Comparison of ENCODE assay signal across 12 cellular contexts in the genomic region with DNA sequence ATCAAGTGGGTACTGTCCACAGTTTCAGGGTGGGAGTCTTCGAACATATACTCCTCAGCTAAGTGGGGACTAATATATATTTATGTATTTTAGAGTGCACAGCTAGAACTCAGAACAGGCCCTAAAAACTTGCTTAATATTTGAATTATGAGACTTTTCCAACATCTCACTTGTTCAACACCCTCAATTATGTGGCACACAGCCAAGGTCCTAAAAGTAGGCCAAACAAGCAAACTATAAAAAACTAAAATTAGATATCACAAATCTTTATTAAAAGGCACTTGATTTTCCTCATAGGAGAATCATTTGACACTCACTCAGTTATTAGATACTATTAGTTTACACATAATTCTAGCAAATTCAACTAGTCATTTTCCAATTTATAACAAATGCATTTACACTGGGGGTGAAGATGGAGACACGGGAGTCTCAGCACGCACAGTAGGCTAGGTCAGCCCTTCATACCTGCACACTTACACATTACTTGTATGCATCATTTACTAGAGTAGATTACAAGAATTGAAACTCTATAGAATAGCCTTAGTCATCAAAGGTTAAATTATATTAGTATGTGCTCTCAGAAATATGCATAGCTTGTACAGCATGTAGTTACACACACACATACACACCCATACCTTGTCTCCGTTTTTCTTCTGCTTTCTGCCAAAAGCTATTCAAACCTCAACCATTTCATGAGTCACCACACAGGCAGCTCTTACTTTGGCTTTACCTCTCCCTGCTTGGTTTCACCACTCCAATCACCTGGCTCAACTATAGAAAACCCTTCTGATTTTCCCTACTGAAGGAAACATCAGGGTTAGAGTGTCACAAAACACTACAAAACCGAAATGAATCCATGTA.
DNase-seq lines count a peak whose midpoint lies in the region; ATAC-seq, FAIRE-seq and TF ChIP-seq lines count a peak whose summit lies in the region.
"Had no signal": no experiment of that assay in that cellular context is flagged by ENCODE, and none has a peak within 500 bp of the region (broad histone marks: within the 10 kb centered on the region; RNA-seq: fewer than 3 reads in every experiment).

No MANE protein-coding gene starts in this region.

- H3K36me3 Mint-ChIP-seq in HFFc6 (ENCODE audit: low read depth), result no peaks in the 10 kb centered on the region

- TF ChIP-seq CTCF in A549 (IDR thresholded peaks at IDR 0.05) (no peak), HFFc6 (IDR thresholded peaks at IDR 0.05) (no peak), astrocyte of the cerebellum (IDR thresholded peaks at IDR 0.05; ENCODE audit: low read depth, low read length, missing control alignments) (no peak)

- H3K27me3 Mint-ChIP-seq in HFFc6 (ENCODE audit: insufficient read depth), result peaks cover 1% of the 10 kb centered on the region; the same call in 1 of the 2 replicates

- H3K4me1 ChIP-seq in A549, result peaks cover 44% of the 10 kb centered on the region

- peak; percentile 83 to 85; a peak in 5 of 6 replicates for ATAC-seq in A549
- no peak for ATAC-seq in GM19328 (IDR thresholded peaks at IDR 0.05; ENCODE audit: unreplicated experiment)

- peaks cover 77% of the 10 kb centered on the region for H3K4me1 Mint-ChIP-seq in HFFc6 (ENCODE audit: low read depth)

- H3K27ac ChIP-seq in A549, result peak overlapping the region; percentile 49 to 51; a peak in 3 of 6 replicates
- H3K27ac ChIP-seq: C4-2B had no signal

- peak overlapping the region; percentile 63 for H3K4me3 Mint-ChIP-seq in HFFc6
- H3K4me3 Mint-ChIP-seq: neural crest cell had no signal

- H3K27ac Mint-ChIP-seq in HFFc6, result peak overlapping the region; percentile 76

- no peak for TF ChIP-seq RAD21 in A549 (conservative IDR thresholded peaks at IDR 0.05 in 1 of 2, IDR thresholded peaks at IDR 0.05 in 1 of 2)

- TF ChIP-seq POLR2A in A549 (IDR thresholded peaks at IDR 0.05; ENCODE audit: low read length), result no peak

- 48% methylated on average over 5 of the region's 5 CpGs for WGBS in A549 (ENCODE audit: missing lambda C conversion rate)

- no peaks in the 10 kb centered on the region for H3K9me3 Mint-ChIP-seq in HFFc6
- H3K9me3 Mint-ChIP-seq: neural crest cell had no signal

- no peak overlapping the region for H3K4me3 ChIP-seq in A549
- no peak overlapping the region for H3K4me3 ChIP-seq in astrocyte of the cerebellum (ENCODE audit: low read depth, low read length)

- FAIRE-seq in A549 (lab: Jason Lieb, UNC), result peak; percentile 36

- TF ChIP-seq EP300 in A549 (IDR thresholded peaks at IDR 0.05), result no peak

- H3K9me3 ChIP-seq in A549, result no peaks in the 10 kb centered on the region

- peak; percentile 23 to 31 for DNase-seq in A549 (ENCODE audit: low read depth in 1 of 2, low spot score in 1 of 2)
- DNase-seq in HFFc6, result peak; percentile 39
- peak; percentile 65 for DNase-seq in astrocyte of the cerebellum (ENCODE audit: low read depth)
- peak; percentile 30 to 59 for DNase-seq in lung microvascular endothelial cell (ENCODE audit: low read depth in 2 of 2)
- no peak for DNase-seq in COLO668 (lab: John Stamatoyannopoulos, UW; ENCODE audit: unreplicated experiment)
- DNase-seq in SK-N-DZ (ENCODE audit: low spot score), result no peak
- DNase-seq in OCI-M2 (lab: John Stamatoyannopoulos, UW; ENCODE audit: unreplicated experiment), result no peak
- DNase-seq: activated effector memory CD4-positive, alpha-beta T cell treated with Interleukin-2 at 50 U/mL for 16 hours; NCI-H1048 had no signal

- peak overlapping the region; percentile 76 for H3K4me2 ChIP-seq in A549

- CTCF ChIA-PET in A549 (lab: Yijun Ruan, JAX), result interaction anchor here (0.8 kb wide), 1 partner anchor 363 kb away, joined by 3 read pairs; no protein-coding TSS in a partner anchor

- in situ Hi-C loops in astrocyte of the cerebellum (cut with HindIII; ENCODE audit: low sequenced_read_pairs), result no loop called here

- POLR2A ChIA-PET in A549 (lab: Yijun Ruan, JAX), result interaction anchor here (1.0 kb wide), 1 partner anchor 182 kb away, joined by 3 read pairs; a partner anchor contains a TSS

TF ChIP-seq in A549, 52 proteins besides CTCF, POLR2A, EP300 and RAD21:
- TF ChIP-seq EHMT2 (IDR thresholded peaks at IDR 0.05; ENCODE audit: low read depth), result no peak
- TF ChIP-seq FOSL2 (IDR thresholded peaks at IDR 0.05), result no peak
- peak; percentile 63 for TF ChIP-seq FOSL2 (CRISPR knock-in tag; IDR thresholded peaks at IDR 0.05)

Comparison
In these comparisons a context has a peak if more than half of its experiments do, and no peak if none do; other contexts are left out.
1. DNase-seq: peak in A549 (2 of 2), HFFc6 (single experiment), astrocyte of the cerebellum (single experiment) and lung microvascular endothelial cell (2 of 2); none in COLO668 (single experiment), SK-N-DZ (single experiment) and OCI-M2 (single experiment).